Comparison of ENCODE assay signal across 17 cellular contexts in the genomic region with DNA sequence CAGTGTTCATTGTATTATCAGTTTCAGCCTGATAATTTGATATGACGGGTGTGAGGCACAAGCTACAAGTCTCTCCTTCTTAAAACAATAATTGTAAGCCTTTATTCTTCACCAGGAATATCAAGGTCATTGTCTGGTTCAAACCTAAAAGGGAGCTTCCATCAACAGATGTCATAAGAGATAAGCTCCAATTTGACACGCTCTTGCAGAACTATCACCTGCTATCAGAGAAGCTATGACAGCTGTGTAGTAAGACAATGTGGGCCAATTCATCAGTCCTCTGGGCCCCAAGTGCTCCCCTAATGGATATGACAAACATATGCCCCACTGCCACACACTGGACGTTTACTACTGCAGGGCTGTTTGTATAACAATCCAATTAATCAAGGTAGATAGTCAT.
DNase-seq lines count a peak whose midpoint lies in the region; ATAC-seq and TF ChIP-seq lines count a peak whose summit lies in the region.
"Had no signal": no experiment of that assay in that cellular context is flagged by ENCODE, and none has a peak within 500 bp of the region (broad histone marks: within the 10 kb centered on the region; RNA-seq: fewer than 3 reads in every experiment).

No MANE protein-coding gene starts in this region.

- H3K9me3 Mint-ChIP-seq in natural killer cell treated with Interleukin-12 subunit alpha and Interleukin-12 subunit beta and Interleukin-15 and Interleukin-18, amount 100 ng/mL, for 72 hours, result peaks cover 4% of the 10 kb centered on the region
- H3K9me3 Mint-ChIP-seq: CD8-positive, alpha-beta memory T cell; GM23338 had no signal

- no peaks in the 10 kb centered on the region for H3F3A ChIP-seq in neural cell (ENCODE audit: insufficient read depth, low read length, poor library complexity, severe bottlenecking)
- no peaks in the 10 kb centered on the region for H3F3A ChIP-seq in smooth muscle cell (ENCODE audit: low read depth)

- TF ChIP-seq CTCF in neural cell (IDR thresholded peaks at IDR 0.05; ENCODE audit: poor library complexity, severe bottlenecking), result no peak
- TF ChIP-seq CTCF in smooth muscle cell (IDR thresholded peaks at IDR 0.05; ENCODE audit: borderline replicate concordance, insufficient read depth, poor library complexity, severe bottlenecking), result no peak

- no peaks in the 10 kb centered on the region for H3K4me1 ChIP-seq in smooth muscle cell (ENCODE audit: low read depth)
- H3K4me1 ChIP-seq: BLaER1 had no signal

- H3K79me2 ChIP-seq in neural cell (replicated peaks; ENCODE audit: insufficient read depth, low read length), result peaks cover 36% of the 10 kb centered on the region
- H3K79me2 ChIP-seq in smooth muscle cell (ENCODE audit: low read depth), result peaks cover 42% of the 10 kb centered on the region

- H3K4me3 ChIP-seq in neural cell (ENCODE audit: low read length), result no peak overlapping the region
- no peak overlapping the region for H3K4me3 ChIP-seq in smooth muscle cell
- H3K4me3 ChIP-seq: BLaER1, GM23338 had no signal

- no peaks in the 10 kb centered on the region for H3K36me3 Mint-ChIP-seq in natural killer cell treated with Interleukin-12 subunit alpha and Interleukin-12 subunit beta and Interleukin-15 and Interleukin-18, amount 100 ng/mL, for 72 hours
- H3K36me3 Mint-ChIP-seq: CD8-positive, alpha-beta memory T cell had no signal

- H3K27me3 ChIP-seq in neural cell (ENCODE audit: insufficient read depth, low read depth, low read length) (no peaks in the 10 kb centered on the region), smooth muscle cell (ENCODE audit: low read depth) (no peaks in the 10 kb centered on the region)
- H3K27me3 ChIP-seq: BLaER1 had no signal

- no peaks in the 10 kb centered on the region for H3K9me2 ChIP-seq in neural cell (ENCODE audit: insufficient read depth, low read length)

- WGBS in smooth muscle cell (ENCODE audit: low lambda C conversion rate), result 95% methylated on average over 3 of the region's 3 CpGs

- ATAC-seq in natural killer cell treated with Interleukin-12 subunit alpha and Interleukin-12 subunit beta and Interleukin-15 and Interleukin-18, amount 100 ng/mL, for 72 hours, result no peak
- ATAC-seq: GM23338, HepG2 had no signal

- H3K36me3 ChIP-seq in neural cell (ENCODE audit: insufficient read depth, low read length), result no peaks in the 10 kb centered on the region
- H3K36me3 ChIP-seq in smooth muscle cell (ENCODE audit: low read depth), result no peaks in the 10 kb centered on the region
- H3K36me3 ChIP-seq: BLaER1 had no signal

- peak; percentile 25 for TF ChIP-seq EP300 in neural cell (conservative IDR thresholded peaks at IDR 0.05; ENCODE audit: poor library complexity, severe bottlenecking)

- H3K9me3 ChIP-seq in neural cell (ENCODE audit: low read length) (no peaks in the 10 kb centered on the region), smooth muscle cell (replicated peaks; ENCODE audit: low read depth) (no peaks in the 10 kb centered on the region)
- H3K9me3 ChIP-seq: BLaER1, Caco-2 had no signal

- DNase-seq in NCI-H146 treated with DMSO at 0.1 percent for 48 hours (lab: John Stamatoyannopoulos, UW; ENCODE audit: unreplicated experiment), result peak; percentile 90
- peak; percentile 18 for DNase-seq in NCI-H2171 (lab: John Stamatoyannopoulos, UW)
- peak; percentile 80 for DNase-seq in NCI-H82 (lab: John Stamatoyannopoulos, UW)
- DNase-seq in natural killer cell treated with Interleukin-12 subunit alpha and Interleukin-12 subunit beta and Interleukin-15 and Interleukin-18, amount 100 ng/mL, for 72 hours (ENCODE audit: low spot score), result no peak
- no peak for DNase-seq in NCI-H2196 (lab: John Stamatoyannopoulos, UW; ENCODE audit: unreplicated experiment)
- no peak for DNase-seq in mesenteric fat pad (ENCODE audit: low spot score)
- DNase-seq in smooth muscle cell (lab: John Stamatoyannopoulos, UW; ENCODE audit: unreplicated experiment), result no peak
- DNase-seq: AML-193; Caco-2; CD8-positive, alpha-beta memory T cell; DND-41; GDM1; H7 had no signal

- TF ChIP-seq RAD21 in neural cell (conservative IDR thresholded peaks at IDR 0.05), result no peak

- no peaks in the 10 kb centered on the region for H4K20me1 ChIP-seq in neural cell (ENCODE audit: insufficient read depth)
- H4K20me1 ChIP-seq in smooth muscle cell (ENCODE audit: low read depth), result no peaks in the 10 kb centered on the region
- H4K20me1 ChIP-seq: BLaER1 had no signal

- H3K9ac ChIP-seq in neural cell (ENCODE audit: low read length) (no peak overlapping the region), smooth muscle cell (ENCODE audit: low read depth) (no peak overlapping the region)
- H3K9ac ChIP-seq: BLaER1 had no signal

- no peaks in the 10 kb centered on the region for H3K4me1 Mint-ChIP-seq in natural killer cell treated with Interleukin-12 subunit alpha and Interleukin-12 subunit beta and Interleukin-15 and Interleukin-18, amount 100 ng/mL, for 72 hours (ENCODE audit: low read depth in 2 of 2)
- H3K4me1 Mint-ChIP-seq: CD8-positive, alpha-beta memory T cell had no signal

- H2AFZ ChIP-seq in neural cell (ENCODE audit: low read depth, low read length) (no peak overlapping the region), smooth muscle cell (ENCODE audit: low read depth) (no peak overlapping the region)
- H2AFZ ChIP-seq: GM23338 had no signal

- no peak overlapping the region for H3K27ac Mint-ChIP-seq in natural killer cell treated with Interleukin-12 subunit alpha and Interleukin-12 subunit beta and Interleukin-15 and Interleukin-18, amount 100 ng/mL, for 72 hours
- H3K27ac Mint-ChIP-seq: CD8-positive, alpha-beta memory T cell; GM23338 had no signal

- H3K4me2 ChIP-seq in neural cell (ENCODE audit: low read length) (no peak overlapping the region), smooth muscle cell (no peak overlapping the region)
- H3K4me2 ChIP-seq: BLaER1, GM23338 had no signal

- no peak overlapping the region for H3K4me3 Mint-ChIP-seq in natural killer cell treated with Interleukin-12 subunit alpha and Interleukin-12 subunit beta and Interleukin-15 and Interleukin-18, amount 100 ng/mL, for 72 hours
- H3K4me3 Mint-ChIP-seq: CD8-positive, alpha-beta memory T cell; GM23338 had no signal

- no peaks in the 10 kb centered on the region for H3K27me3 Mint-ChIP-seq in natural killer cell treated with Interleukin-12 subunit alpha and Interleukin-12 subunit beta and Interleukin-15 and Interleukin-18, amount 100 ng/mL, for 72 hours
- H3K27me3 Mint-ChIP-seq: CD8-positive, alpha-beta memory T cell had no signal

- H3K27ac ChIP-seq in neural cell (ENCODE audit: low read length), result peak overlapping the region; percentile 5
- no peak overlapping the region for H3K27ac ChIP-seq in smooth muscle cell (ENCODE audit: low read depth)
- H3K27ac ChIP-seq: BLaER1 had no signal

TF ChIP-seq in neural cell, 6 proteins besides CTCF, POLR2A, EP300 and RAD21:
- no peak for TF ChIP-seq SMC3 (conservative IDR thresholded peaks at IDR 0.05; ENCODE audit: poor library complexity)
- no peak for TF ChIP-seq REST (IDR thresholded peaks at IDR 0.05; ENCODE audit: borderline replicate concordance)
- no peak for TF ChIP-seq TAF1 (IDR thresholded peaks at IDR 0.05; ENCODE audit: low read depth)
- no peak for TF ChIP-seq EZH2 (IDR thresholded peaks at IDR 0.05; ENCODE audit: borderline replicate concordance, insufficient read depth, low read length, poor library complexity, severe bottlenecking)
- no peak for TF ChIP-seq POLR2AphosphoS5 (IDR thresholded peaks at IDR 0.05)
- TF ChIP-seq MXI1 (conservative IDR thresholded peaks at IDR 0.05; ENCODE audit: poor library complexity, severe bottlenecking), result no peak

Comparison
In these comparisons a context has a peak if more than half of its experiments do, and no peak if none do; other contexts are left out.
1. DNase-seq: peak in NCI-H146 treated with DMSO at 0.1 percent for 48 hours (single experiment), NCI-H2171 (single experiment) and NCI-H82 (single experiment); none in natural killer cell treated with Interleukin-12 subunit alpha and Interleukin-12 subunit beta and Interleukin-15 and Interleukin-18, amount 100 ng/mL, for 72 hours (single experiment), NCI-H2196 (single experiment), mesenteric fat pad (single experiment) and smooth muscle cell (single experiment).